15 cellular contexts compared by ENCODE assay signal in the genomic region with DNA sequence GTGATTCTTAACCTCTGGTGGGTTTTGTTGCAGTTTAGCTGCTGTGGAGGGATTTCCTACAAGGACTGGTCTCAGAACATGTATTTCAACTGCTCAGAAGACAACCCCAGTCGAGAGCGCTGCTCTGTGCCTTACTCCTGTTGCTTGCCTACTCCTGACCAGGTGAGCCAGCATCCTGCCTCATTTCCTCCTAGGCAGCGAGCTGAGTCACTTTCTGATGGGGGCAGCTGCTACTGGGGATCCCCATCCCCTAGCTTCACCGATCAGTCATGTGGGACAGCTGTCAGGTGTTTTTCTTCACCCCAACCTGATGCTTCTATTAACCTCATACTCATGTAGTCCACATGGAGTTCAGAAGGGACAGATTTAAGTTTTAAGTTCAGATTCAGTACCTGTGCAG. TPM values are rescaled to one million over a fixed set of nuclear protein-coding genes. Genes with fewer than 3 reads are reported as not detected.
DNase-seq lines count a peak whose midpoint lies in the region; ATAC-seq and TF ChIP-seq lines count a peak whose summit lies in the region.
"Had no signal": no experiment of that assay in that cellular context is flagged by ENCODE, and none has a peak within 500 bp of the region (broad histone marks: within the 10 kb centered on the region; RNA-seq: fewer than 3 reads in every experiment).

No MANE protein-coding gene starts in this region.

- H3K36me3 Mint-ChIP-seq in CD8-positive, alpha-beta T cell, result peaks cover 21% of the 10 kb centered on the region

- no peak overlapping the region for H3K4me3 Mint-ChIP-seq in CD8-positive, alpha-beta T cell
- H3K4me3 Mint-ChIP-seq: activated naive CD8-positive, alpha-beta T cell; GM23338 had no signal

- H3K9me3 ChIP-seq in CD8-positive, alpha-beta T cell (ENCODE audit: low read length), result no peaks in the 10 kb centered on the region

- H3K27me3 Mint-ChIP-seq in CD8-positive, alpha-beta T cell (ENCODE audit: low read depth), result no peaks in the 10 kb centered on the region
- H3K27me3 Mint-ChIP-seq: activated naive CD8-positive, alpha-beta T cell had no signal

- no peak overlapping the region for H3K4me3 ChIP-seq in GM06990 (replicated peaks; ENCODE audit: low read depth, low read length)
- H3K4me3 ChIP-seq in CD8-positive, alpha-beta T cell (ENCODE audit: low read depth, low read length), result no peak overlapping the region
- H3K4me3 ChIP-seq: GM23338, lung, neural progenitor cell had no signal

- peaks cover 16% of the 10 kb centered on the region for H3K4me1 Mint-ChIP-seq in CD8-positive, alpha-beta T cell (ENCODE audit: low read depth)

- CTCF ChIA-PET in CD8-positive, alpha-beta T cell (lab: Charles Lee), result interaction anchor here (0.7 to 1.9 kb wide), 2 partner anchors 28 to 52 kb away, joined by 5 to 8 read pairs; no protein-coding TSS in a partner anchor

- H3K4me1 ChIP-seq in CD8-positive, alpha-beta T cell (ENCODE audit: insufficient read depth, low read length), result peaks cover 9% of the 10 kb centered on the region

- no peak overlapping the region for H3K27ac ChIP-seq in CD8-positive, alpha-beta T cell (ENCODE audit: low read depth, low read length)
- H3K27ac ChIP-seq: neural progenitor cell had no signal

- peak; percentile 60 for DNase-seq in GM06990 (ENCODE audit: extremely low read depth, insufficient read length)
- DNase-seq in NCI-H524 (lab: John Stamatoyannopoulos, UW), result no peak
- no peak for DNase-seq in T-helper 2 cell
- DNase-seq in hippocampal formation (lab: John Stamatoyannopoulos, UW), result no peak
- no peak for DNase-seq in CD8-positive, alpha-beta T cell
- DNase-seq: cerebellar nuclear complex, DMS153, NCI-H748 treated with DMSO at 0.1 percent for 48 hours had no signal

- H3K27me3 ChIP-seq in GM06990 (replicated peaks; ENCODE audit: control insufficient read depth, insufficient read depth, low read length), result no peaks in the 10 kb centered on the region
- no peaks in the 10 kb centered on the region for H3K27me3 ChIP-seq in CD8-positive, alpha-beta T cell (ENCODE audit: insufficient read depth, low read length)

- POLR2A ChIA-PET in CD8-positive, alpha-beta T cell (lab: Charles Lee), result interaction anchor here (0.5 kb wide), 1 partner anchor 291 kb away, joined by 3 read pairs; no protein-coding TSS in a partner anchor

- peak; percentile 54 for ATAC-seq in GM18873 (IDR thresholded peaks at IDR 0.05; ENCODE audit: low FRiP score, unreplicated experiment)
- ATAC-seq in GM21723 (IDR thresholded peaks at IDR 0.05; ENCODE audit: unreplicated experiment), result peak; percentile 51
- ATAC-seq in HG03460 (IDR thresholded peaks at IDR 0.05; ENCODE audit: unreplicated experiment), result peak; percentile 60
- no peak for ATAC-seq in CD8-positive, alpha-beta T cell
- ATAC-seq: GM23338 had no signal

- peaks cover 31% of the 10 kb centered on the region for H3K36me3 ChIP-seq in GM06990 (ENCODE audit: control insufficient read depth, insufficient read depth, low read length)
- H3K36me3 ChIP-seq in CD8-positive, alpha-beta T cell (ENCODE audit: insufficient read depth, low read length), result no peaks in the 10 kb centered on the region
- H3K36me3 ChIP-seq: neural progenitor cell had no signal

- no peak for TF ChIP-seq CTCF in GM06990 (IDR thresholded peaks at IDR 0.05; ENCODE audit: insufficient read depth, low read length, poor library complexity, severe bottlenecking)
- no peak for TF ChIP-seq CTCF in CD8-positive, alpha-beta T cell (IDR thresholded peaks at IDR 0.05)

- H3K9me3 Mint-ChIP-seq in CD8-positive, alpha-beta T cell, result no peaks in the 10 kb centered on the region
- H3K9me3 Mint-ChIP-seq: GM23338, neural progenitor cell had no signal

- intact Hi-C loops in CD8-positive, alpha-beta T cell (cut with DNase I, micrococcal nuclease), result no loop called here

- no peak overlapping the region for H3K27ac Mint-ChIP-seq in CD8-positive, alpha-beta T cell
- H3K27ac Mint-ChIP-seq: activated naive CD8-positive, alpha-beta T cell; GM23338; neural progenitor cell had no signal

RNA-seq across cellular contexts. Expression of a gene that starts 21.7 kb away (rescaled TPM):
- not detected for total RNA-seq in CD8-positive, alpha-beta T cell

RNA-seq across cellular contexts. Expression of a gene that starts 22.2 kb away (rescaled TPM):
- total RNA-seq in CD8-positive, alpha-beta T cell, result 1 to 10 TPM; 4.7 to 5.6 TPM

RNA-seq across cellular contexts. Expression of a gene that starts 58.1 kb away (rescaled TPM):
- 1 to 10 TPM; 3.1 to 5.8 TPM for total RNA-seq in CD8-positive, alpha-beta T cell
